ENCODE assay signal across 8 cellular contexts in genomic region chr2:171688129-171688465, GRCh38. TPM values are rescaled to one million over a fixed set of nuclear protein-coding genes. Genes with fewer than 3 reads are reported as not detected.
DNase-seq lines count a peak whose midpoint lies in the region; ATAC-seq and TF ChIP-seq lines count a peak whose summit lies in the region.

No MANE protein-coding gene starts in this region.

- CTCF ChIA-PET in AG04449 (lab: Yijun Ruan, JAX) = interaction anchor here (1.7 to 3.7 kb wide), 6 partner anchors 10 to 115 kb away, joined by 4 to 24 read pairs (median 10); no protein-coding TSS in a partner anchor

- H3K36me3 ChIP-seq in KMS-11 (ENCODE audit: insufficient read depth) = 0 out of 2 replicates have a peak, but pooled peaks cover 2% of the 10 kb centered on the region
- no peaks in the 10 kb centered on the region for H3K36me3 ChIP-seq in colonic mucosa
- no peaks in the 10 kb centered on the region for H3K36me3 ChIP-seq in mucosa of descending colon (ENCODE audit: low read depth)

- H3K27ac ChIP-seq in KMS-11 (0 out of 2 replicates have a peak overlapping the region, but pooled peaks have one; percentile 17), colonic mucosa (peak overlapping the region; percentile 75)

- H3K79me2 ChIP-seq in KMS-11 (ENCODE audit: insufficient read depth, low read depth) = peaks cover 23% of the 10 kb centered on the region; the same call in 1 of the 2 replicates

- peak overlapping the region; percentile 62 for H2AFZ ChIP-seq in KMS-11 (ENCODE audit: low read depth)

- POLR2A ChIA-PET in AG04449 (lab: Yijun Ruan, JAX) = interaction anchor here (0.7 kb wide), 2 partner anchors 23 to 117 kb away, joined by 3 read pairs; no protein-coding TSS in a partner anchor

- H4K20me1 ChIP-seq in KMS-11 (ENCODE audit: insufficient read depth) = no peaks in the 10 kb centered on the region

- intact Hi-C loops in colonic mucosa (cut with DNase I) = no loop called here
- intact Hi-C loops in mucosa of descending colon (cut with DNase I, micrococcal nuclease) = no loop called here

- ATAC-seq in GM18907 (IDR thresholded peaks at IDR 0.05; ENCODE audit: unreplicated experiment) (peak; percentile 27), mucosa of descending colon (peak; percentile 4)

- H3K27me3 ChIP-seq in KMS-11 (ENCODE audit: insufficient read depth, low read depth) = no peaks in the 10 kb centered on the region
- H3K27me3 ChIP-seq in colonic mucosa = no peaks in the 10 kb centered on the region

- no peak for TF ChIP-seq CTCF in AG04449 (IDR thresholded peaks at IDR 0.05; ENCODE audit: insufficient read depth, low read length, missing control alignments)
- TF ChIP-seq CTCF in KMS-11 (conservative IDR thresholded peaks at IDR 0.05; ENCODE audit: low read depth, low read length) = no peak
- no peak for TF ChIP-seq CTCF in colonic mucosa (IDR thresholded peaks at IDR 0.05)
- TF ChIP-seq CTCF in mucosa of descending colon (IDR thresholded peaks at IDR 0.05) = no peak

- H3K9ac ChIP-seq in KMS-11 (peak overlapping the region; percentile 42; the same call in 1 of the 2 replicates), colonic mucosa (ENCODE audit: low read depth in 2 of 2, low read length in 2 of 2) (peak overlapping the region; percentile 76 to 82)

- H3K4me1 ChIP-seq in KMS-11 (ENCODE audit: low read depth, poor library complexity, severe bottlenecking) (peaks cover 20% of the 10 kb centered on the region), colonic mucosa (peaks cover 8% of the 10 kb centered on the region), mucosa of descending colon (ENCODE audit: low read depth) (peaks cover 14% of the 10 kb centered on the region)

- H3K4me2 ChIP-seq in KMS-11 = peak overlapping the region; percentile 84

- H3K4me3 ChIP-seq in AG04449 (ENCODE audit: low read depth, low read length) = peak overlapping the region; percentile 86
- peak overlapping the region; percentile 93 for H3K4me3 ChIP-seq in KMS-11 (IDR thresholded peaks at IDR 0.05; ENCODE audit: insufficient read depth, low read depth, low read length)
- peak overlapping the region; percentile 75 for H3K4me3 ChIP-seq in colonic mucosa
- peak overlapping the region; percentile 95 for H3K4me3 ChIP-seq in mucosa of descending colon

- H3K9me3 ChIP-seq in colonic mucosa (no peaks in the 10 kb centered on the region), mucosa of descending colon (no peaks in the 10 kb centered on the region)

- DNase-seq in AG04449 (ENCODE audit: low read depth, low spot score) (no peak), colonic mucosa (no peak), mucosa of descending colon (no peak), GM19240 (ENCODE audit: insufficient read length, low spot score) (no peak), inferior parietal cortex (ENCODE audit: extremely low spot score) (no peak), SHP77 treated with DMSO at 0.1 percent for 48 hours (lab: John Stamatoyannopoulos, UW) (no peak)

RNA-seq across cellular contexts. Expression of gene DYNC1I2, which starts 0.8 kb away (rescaled TPM):
- total RNA-seq in colonic mucosa (100 to 1,000 TPM in 1 of 2 donors, 10 to 100 TPM in 1; 88.3 to 107 TPM), mucosa of descending colon (100 to 1,000 TPM in 2 of 3 donors, 10 to 100 TPM in 1; 91.2 to 116 (median 113) TPM)
